Comparison of ENCODE assay signal across 8 cellular contexts in genomic region chr1:175319112-175319911, GRCh38.
DNase-seq lines count a peak whose midpoint lies in the region; ATAC-seq and TF ChIP-seq lines count a peak whose summit lies in the region.

No MANE protein-coding gene starts in this region.

- H3K9ac ChIP-seq in MM.1S (ENCODE audit: low read length): no peak overlapping the region

- H3K4me1 ChIP-seq in MM.1S (ENCODE audit: low read length) (peaks cover 15% of the 10 kb centered on the region; the same call in 1 of the 2 replicates), adrenal gland (replicated peaks in 1 of 2) (peaks cover 0 to 4% of the 10 kb centered on the region in 2 donors), right atrium auricular region (peaks cover 0 to 16% of the 10 kb centered on the region in 2 donors)

- peak; percentile 2 for DNase-seq in DMS 273 treated with DMSO at 0.1 percent for 48 hours (lab: John Stamatoyannopoulos, UW)
- peak; percentile 83 for DNase-seq in MM.1S
- peak; percentile 21 to 71 (median 60) for DNase-seq in T-cell
- peak; percentile 72 to 91 (median 81) for DNase-seq in adrenal gland
- DNase-seq in right atrium auricular region (ENCODE audit: low spot score): peak; percentile 87
- DNase-seq in retinal pigment epithelial cell (ENCODE audit: low read depth): peak; percentile 8
- DNase-seq in OCI-M2 (lab: John Stamatoyannopoulos, UW; ENCODE audit: unreplicated experiment): no peak

- H3K27me3 ChIP-seq in MM.1S (replicated peaks; ENCODE audit: insufficient read depth, low read length) (no peaks in the 10 kb centered on the region), adrenal gland (no peaks in the 10 kb centered on the region), right atrium auricular region (no peaks in the 10 kb centered on the region)

- no peaks in the 10 kb centered on the region for H3K9me3 ChIP-seq in MM.1S (replicated peaks; ENCODE audit: insufficient read depth, low read length)
- no peaks in the 10 kb centered on the region for H3K9me3 ChIP-seq in adrenal gland (replicated peaks in 1 of 3)
- H3K9me3 ChIP-seq in right atrium auricular region: no peaks in the 10 kb centered on the region

- no peaks in the 10 kb centered on the region for H4K20me1 ChIP-seq in MM.1S (ENCODE audit: insufficient read depth, low read length)

- TF ChIP-seq CTCF in MM.1S (IDR thresholded peaks at IDR 0.05; ENCODE audit: low read length) (peak; percentile 99), adrenal gland (IDR thresholded peaks at IDR 0.05) (peak; percentile 77 to 94 (median 90)), right atrium auricular region (IDR thresholded peaks at IDR 0.05) (peak; percentile 90 to 93), retinal pigment epithelial cell (conservative IDR thresholded peaks at IDR 0.05; ENCODE audit: low read depth, low read length) (peak; percentile 85)

- H3K4me1 Mint-ChIP-seq in T-cell: peaks cover 7 to 12% (median 11%) of the 10 kb centered on the region in 3 donors

- H3K27ac ChIP-seq in MM.1S (ENCODE audit: low read length) (no peak overlapping the region), adrenal gland (peak overlapping the region in 1 of 5 donors; percentile 27), right atrium auricular region (peak overlapping the region; percentile 11 to 73)

- peak overlapping the region; percentile 39 for H2AFZ ChIP-seq in MM.1S (ENCODE audit: low read length)

- H3F3A ChIP-seq in MM.1S (ENCODE audit: insufficient read depth, low read length): no peaks in the 10 kb centered on the region

- peaks cover 7% of the 10 kb centered on the region in 2 donors for H3K27me3 Mint-ChIP-seq in T-cell

- intact Hi-C loops in adrenal gland (cut with DNase I): loop anchor here in 1 of 2 donors (2.0 to 5.0 kb wide), 2 partner anchors 167 to 292 kb away; no protein-coding TSS in a partner anchor

- TF ChIP-seq POLR2A in adrenal gland (IDR thresholded peaks at IDR 0.05): no peak

- H3K36me3 ChIP-seq in MM.1S (replicated peaks; ENCODE audit: insufficient read depth, low read length) (no peaks in the 10 kb centered on the region), adrenal gland (replicated peaks in 1 of 2) (no peaks in the 10 kb centered on the region), right atrium auricular region (no peaks in the 10 kb centered on the region)

- CTCF ChIA-PET in T-cell (lab: Charles Lee): interaction anchor here (0.6 to 10.0 kb wide), 25 partner anchors 9 to 744 kb away, joined by 3 to 237 read pairs (median 4); no protein-coding TSS in a partner anchor

- H3K4me3 ChIP-seq in MM.1S (ENCODE audit: low read length) (no peak overlapping the region), adrenal gland (no peak overlapping the region), right atrium auricular region (no peak overlapping the region), retinal pigment epithelial cell (ENCODE audit: low read length) (no peak overlapping the region)

- no peak overlapping the region for H3K27ac Mint-ChIP-seq in T-cell

- no peaks in the 10 kb centered on the region for H3K9me3 Mint-ChIP-seq in T-cell

- no peaks in the 10 kb centered on the region for H3K36me3 Mint-ChIP-seq in T-cell

- 16 to 19% (median 17%) methylated on average over 6 of the region's 6 CpGs for WGBS in adrenal gland, 4 donors

- no peaks in the 10 kb centered on the region for H3K79me2 ChIP-seq in MM.1S (ENCODE audit: low read length)

- no peaks in the 10 kb centered on the region for H3K9me2 ChIP-seq in MM.1S (replicated peaks; ENCODE audit: insufficient read depth, low read length)

- peak; percentile 67 for ATAC-seq in GM21737 (IDR thresholded peaks at IDR 0.05; ENCODE audit: unreplicated experiment)
- ATAC-seq in T-cell (replicated peaks in 1 of 4): peak; percentile 75 to 82 (median 79)

- H3K4me3 Mint-ChIP-seq in T-cell: no peak overlapping the region

- peak overlapping the region; percentile 7; the same call in 1 of the 2 replicates for H3K4me2 ChIP-seq in MM.1S (ENCODE audit: low read depth, low read length)

- POLR2A ChIA-PET in T-cell (lab: Charles Lee): interaction anchor here in 1 of 2 donors (1.6 kb wide), 1 partner anchor 164 kb away, joined by 5 read pairs; no protein-coding TSS in a partner anchor
